In the genomic region with DNA sequence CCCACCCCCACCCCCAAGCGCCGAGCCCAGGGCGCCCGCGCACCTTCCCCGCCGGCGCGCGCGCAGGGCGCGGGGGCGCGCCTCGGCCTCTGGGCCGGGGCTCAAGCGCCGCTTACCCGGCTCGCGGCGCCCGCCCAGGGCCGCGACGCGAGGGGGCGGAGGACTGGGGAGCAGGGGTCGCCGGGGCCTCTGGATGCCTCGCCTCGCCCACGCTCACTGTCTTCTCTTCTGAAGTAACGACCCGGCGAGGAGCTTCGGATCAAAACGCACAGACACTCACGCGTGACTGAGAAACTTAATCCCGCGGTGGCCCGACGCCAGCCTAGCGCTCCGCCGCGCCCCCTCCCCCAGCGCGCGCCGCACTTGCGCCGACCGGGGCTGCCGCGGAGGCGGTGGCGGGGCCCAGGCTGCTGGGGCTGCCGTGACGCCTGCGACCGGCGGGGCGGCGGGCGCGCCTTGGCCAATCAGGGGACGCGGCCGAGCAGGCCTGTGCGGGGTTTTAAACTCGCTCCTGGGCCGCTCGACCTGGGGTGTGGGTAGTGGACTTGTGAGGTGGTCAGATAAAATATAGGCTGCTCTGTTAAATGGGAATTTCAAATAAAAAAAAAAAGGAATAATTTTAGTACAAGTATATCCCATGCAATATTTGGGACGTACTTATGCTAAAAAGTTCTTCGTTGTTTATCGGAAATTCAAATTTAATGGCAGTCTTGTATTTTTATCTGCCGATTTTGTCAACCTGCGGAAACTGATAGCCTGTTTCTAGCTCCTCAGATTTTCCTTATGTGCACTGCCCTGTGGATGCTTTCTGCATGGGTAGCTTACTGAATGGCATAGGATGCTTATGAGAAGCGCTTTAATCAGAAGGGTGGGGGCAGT, we compare ENCODE assay signal across 8 cellular contexts. TPM values are rescaled to one million over a fixed set of nuclear protein-coding genes. Genes with fewer than 3 reads are reported as not detected.
DNase-seq lines count a peak whose midpoint lies in the region; ATAC-seq, FAIRE-seq and TF ChIP-seq lines count a peak whose summit lies in the region.

A gene with protein sequence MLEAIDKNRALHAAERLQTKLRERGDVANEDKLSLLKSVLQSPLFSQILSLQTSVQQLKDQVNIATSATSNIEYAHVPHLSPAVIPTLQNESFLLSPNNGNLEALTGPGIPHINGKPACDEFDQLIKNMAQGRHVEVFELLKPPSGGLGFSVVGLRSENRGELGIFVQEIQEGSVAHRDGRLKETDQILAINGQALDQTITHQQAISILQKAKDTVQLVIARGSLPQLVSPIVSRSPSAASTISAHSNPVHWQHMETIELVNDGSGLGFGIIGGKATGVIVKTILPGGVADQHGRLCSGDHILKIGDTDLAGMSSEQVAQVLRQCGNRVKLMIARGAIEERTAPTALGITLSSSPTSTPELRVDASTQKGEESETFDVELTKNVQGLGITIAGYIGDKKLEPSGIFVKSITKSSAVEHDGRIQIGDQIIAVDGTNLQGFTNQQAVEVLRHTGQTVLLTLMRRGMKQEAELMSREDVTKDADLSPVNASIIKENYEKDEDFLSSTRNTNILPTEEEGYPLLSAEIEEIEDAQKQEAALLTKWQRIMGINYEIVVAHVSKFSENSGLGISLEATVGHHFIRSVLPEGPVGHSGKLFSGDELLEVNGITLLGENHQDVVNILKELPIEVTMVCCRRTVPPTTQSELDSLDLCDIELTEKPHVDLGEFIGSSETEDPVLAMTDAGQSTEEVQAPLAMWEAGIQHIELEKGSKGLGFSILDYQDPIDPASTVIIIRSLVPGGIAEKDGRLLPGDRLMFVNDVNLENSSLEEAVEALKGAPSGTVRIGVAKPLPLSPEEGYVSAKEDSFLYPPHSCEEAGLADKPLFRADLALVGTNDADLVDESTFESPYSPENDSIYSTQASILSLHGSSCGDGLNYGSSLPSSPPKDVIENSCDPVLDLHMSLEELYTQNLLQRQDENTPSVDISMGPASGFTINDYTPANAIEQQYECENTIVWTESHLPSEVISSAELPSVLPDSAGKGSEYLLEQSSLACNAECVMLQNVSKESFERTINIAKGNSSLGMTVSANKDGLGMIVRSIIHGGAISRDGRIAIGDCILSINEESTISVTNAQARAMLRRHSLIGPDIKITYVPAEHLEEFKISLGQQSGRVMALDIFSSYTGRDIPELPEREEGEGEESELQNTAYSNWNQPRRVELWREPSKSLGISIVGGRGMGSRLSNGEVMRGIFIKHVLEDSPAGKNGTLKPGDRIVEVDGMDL (N-terminal part only) (minus strand): TSS at position 409 of the 879 bp plus-strand sequence. CDS start 29,377 bp downstream, outside the sequence.

- H3K79me2 ChIP-seq in H1 (ENCODE audit: control insufficient read depth in 1 of 2, insufficient read depth in 2 of 2, low read length in 2 of 2) (peaks cover 0 to 40% of the 10 kb centered on the region in 2 experiments; a peak in 3 of 4 replicates), HepG2 (ENCODE audit: insufficient read depth, low read length) (peaks cover 3% of the 10 kb centered on the region), MM.1S (ENCODE audit: low read length) (no peaks in the 10 kb centered on the region)

- ATAC-seq in HepG2, result peak; percentile 89

- H3K23me2 ChIP-seq in H1 (ENCODE audit: low read depth, low read length), result peaks cover 5% of the 10 kb centered on the region; the same call in 1 of the 2 replicates

- H3K9me3 ChIP-seq in H1 (ENCODE audit: insufficient read depth in 2 of 2, low read depth in 1 of 2, low read length in 1 of 2) (no peaks in the 10 kb centered on the region), HepG2 (ENCODE audit: low read length) (no peaks in the 10 kb centered on the region), MM.1S (replicated peaks; ENCODE audit: insufficient read depth, low read length) (no peaks in the 10 kb centered on the region)

- H2AK5ac ChIP-seq in H1 (ENCODE audit: low read depth, low read length), result no peak within 1 kb of the TSS

- no TSS peak for BruUV-seq in HepG2 (replicated peaks; lab: Mats Ljungman, UMichigan)

- no peak within 1 kb of the TSS for H2BK120ac ChIP-seq in H1 (replicated peaks; ENCODE audit: low read depth, low read length)

- TF ChIP-seq RAD21 in H1 (IDR thresholded peaks at IDR 0.05 in 1 of 2, conservative IDR thresholded peaks at IDR 0.05 in 1 of 2; ENCODE audit: low read depth in 2 of 2, low read length in 2 of 2), result no peak; a peak in 1 of 4 replicates
- TF ChIP-seq RAD21 in HepG2 (CRISPR knock-in tag; IDR thresholded peaks at IDR 0.05), result 0 out of 2 replicates have a peak, but pooled peaks have one; percentile 16

- no peaks in the 10 kb centered on the region for H3F3A ChIP-seq in MM.1S (ENCODE audit: insufficient read depth, low read length)

- H3K36me3 ChIP-seq in H1 (ENCODE audit: control insufficient read depth in 2 of 4, insufficient read depth in 4 of 4, low read length in 3 of 4) (no peaks in the 10 kb centered on the region), HepG2 (replicated peaks in 1 of 2; ENCODE audit: control insufficient read depth in 1 of 2, insufficient read depth in 2 of 2, low read length in 2 of 2) (no peaks in the 10 kb centered on the region), MM.1S (replicated peaks; ENCODE audit: insufficient read depth, low read length) (no peaks in the 10 kb centered on the region)

- peak within 1 kb of the TSS; percentile 84 for H4K91ac ChIP-seq in H1 (replicated peaks; ENCODE audit: insufficient read length, low read length)

- WGBS in H1 (ENCODE audit: extremely low coverage in 1 of 2, insufficient coverage in 1 of 2, insufficient read length in 1 of 2, insufficient replicate concordance in 2 of 2, low coverage in 1 of 2, low lambda C conversion rate in 2 of 2, missing lambda C conversion rate in 1 of 2), 2 experiments, result 14% methylated on average over 42 of the region's 82 CpGs; no CpG with 5 or more reads in 1 of the 2 experiments
- WGBS in HepG2 (ENCODE audit: low lambda C conversion rate), result 5% methylated on average over 21 of the region's 82 CpGs

- H3K9ac ChIP-seq in H1 (replicated peaks in 1 of 4; ENCODE audit: extremely low read depth in 1 of 4, low read depth in 3 of 4, low read length in 3 of 4) (peak within 1 kb of the TSS; percentile 44 to 74 (median 70)), HepG2 (ENCODE audit: insufficient read depth, low read depth, low read length) (peak within 1 kb of the TSS; percentile 70), MM.1S (ENCODE audit: low read length) (no peak within 1 kb of the TSS)

- no peaks in the 10 kb centered on the region for H4K20me1 ChIP-seq in H1 (replicated peaks in 1 of 2; ENCODE audit: control insufficient read depth in 1 of 2, insufficient read depth in 2 of 2, low read length in 2 of 2)
- no peaks in the 10 kb centered on the region for H4K20me1 ChIP-seq in HepG2 (ENCODE audit: insufficient read depth, low read length)
- no peaks in the 10 kb centered on the region for H4K20me1 ChIP-seq in MM.1S (ENCODE audit: insufficient read depth, low read length)

- in situ Hi-C loops in HepG2 (cut with HindIII; ENCODE audit: extremely low pct_ligation_motif_present, low pct_unique_long_range_greater_than_20kb), result no loop called here

- H3K27me3 ChIP-seq in H1 (replicated peaks in 1 of 4; ENCODE audit: control insufficient read depth in 3 of 4, extremely low read depth in 1 of 4, insufficient read depth in 3 of 4, low read length in 3 of 4) (no peaks in the 10 kb centered on the region), HepG2 (ENCODE audit: control insufficient read depth in 1 of 2, insufficient read depth in 2 of 2, low read length in 2 of 2) (no peaks in the 10 kb centered on the region), MM.1S (replicated peaks; ENCODE audit: insufficient read depth, low read length) (no peaks in the 10 kb centered on the region)

- intact Hi-C loops in HepG2 (cut with micrococcal nuclease; ENCODE audit: unreplicated experiment), result no loop called here

- peak within 1 kb of the TSS; percentile 62 to 92 (median 76) for H3K4me3 ChIP-seq in H1 (ENCODE audit: extremely low read depth in 1 of 4, insufficient read depth in 2 of 4, low read depth in 3 of 4, low read length in 4 of 4)
- H3K4me3 ChIP-seq in HepG2 (replicated peaks in 1 of 3; ENCODE audit: insufficient read depth in 1 of 3, low read depth in 2 of 3, low read length in 3 of 3), result peak within 1 kb of the TSS; percentile 71 to 91 (median 81)
- H3K4me3 ChIP-seq in MM.1S (ENCODE audit: low read length), result no peak within 1 kb of the TSS

- POLR2A ChIA-PET in H1 (lab: Charles Lee; ENCODE audit: partially characterized antibody) (interaction anchor here (1.1 kb wide), 1 partner anchor 20 kb away, joined by 4 read pairs; no protein-coding TSS in a partner anchor), HepG2 (lab: Yijun Ruan, JAX) (no interaction called here)

- TF ChIP-seq POLR2A in H54 (IDR thresholded peaks at IDR 0.05; ENCODE audit: low read depth, low read length) (no peak; the same call in 1 of the 2 replicates), H1 (IDR thresholded peaks at IDR 0.05; ENCODE audit: control extremely low read depth in 1 of 2, low read depth in 2 of 2, low read length in 2 of 2) (peak; percentile 8 to 47; a peak in 2 of 3 replicates), HepG2 (IDR thresholded peaks at IDR 0.05; ENCODE audit: insufficient read depth in 1 of 2, low read depth in 2 of 2, low read length in 2 of 2) (peak; percentile 35 to 51; a peak in 1 of 4 replicates)

- peak within 1 kb of the TSS; percentile 70; the same call in 1 of the 2 replicates for H2BK12ac ChIP-seq in H1 (ENCODE audit: low read depth, low read length)

- no peak within 1 kb of the TSS for H3K23ac ChIP-seq in H1 (ENCODE audit: insufficient read length)

- H3K4me2 ChIP-seq in H1 (ENCODE audit: insufficient read depth in 1 of 2, low read depth in 2 of 2, low read length in 2 of 2) (peak within 1 kb of the TSS; percentile 90 to 98), HepG2 (ENCODE audit: low read depth, low read length) (peak within 1 kb of the TSS; percentile 83), MM.1S (ENCODE audit: low read depth, low read length) (no peak within 1 kb of the TSS)

- H2AFZ ChIP-seq in H1 (ENCODE audit: low read length) (peak within 1 kb of the TSS; percentile 91; the same call in 1 of the 2 replicates), HepG2 (ENCODE audit: low read length) (no peak within 1 kb of the TSS), MM.1S (ENCODE audit: low read length) (no peak within 1 kb of the TSS)

- CTCF ChIA-PET in H1 (lab: Charles Lee; ENCODE audit: partially characterized antibody) (interaction anchor here (0.7 to 1.6 kb wide), 3 partner anchors 54 to 791 kb away, joined by 4 to 5 read pairs (median 4); no protein-coding TSS in a partner anchor), HepG2 (lab: Yijun Ruan, JAX; ENCODE audit: low intra/inter-chr PET ratio, low total read pairs) (no interaction called here)

- peak within 1 kb of the TSS; percentile 90 for H4K5ac ChIP-seq in H1 (ENCODE audit: insufficient read length, low read depth, low read length)

- H3K4ac ChIP-seq in H1 (replicated peaks; ENCODE audit: insufficient read length, low read depth, low read length), result no peak within 1 kb of the TSS

- no peak for TF ChIP-seq EP300 in H1 (IDR thresholded peaks at IDR 0.05; ENCODE audit: borderline replicate concordance in 1 of 2, low read depth in 2 of 2, low read length in 2 of 2)
- no peak for TF ChIP-seq EP300 in HepG2 (IDR thresholded peaks at IDR 0.05; ENCODE audit: low read depth in 2 of 2, low read length in 2 of 2)
- TF ChIP-seq EP300 in HepG2 (CRISPR knock-in tag; IDR thresholded peaks at IDR 0.05; ENCODE audit: borderline replicate concordance), result no peak

- H2BK20ac ChIP-seq in H1 (ENCODE audit: low read length), result no peak within 1 kb of the TSS

- peak; percentile 71 for DNase-seq in H54 (ENCODE audit: insufficient read length, low spot score)
- DNase-seq in NCI-H82 (lab: John Stamatoyannopoulos, UW), result peak; percentile 76
- DNase-seq in H1 (ENCODE audit: low read depth in 1 of 2, low spot score in 2 of 2), result peak; percentile 25 to 79
- DNase-seq in HepG2 (ENCODE audit: low spot score), result peak; percentile 31
- DNase-seq in superior temporal gyrus (ENCODE audit: extremely low spot score), result peak; percentile 65
- DNase-seq in effector CD8-positive, alpha-beta T cell (lab: John Stamatoyannopoulos, UW), result no peak
- DNase-seq in SIG-M5 (lab: John Stamatoyannopoulos, UW), result no peak
- DNase-seq in MM.1S, result no peak

- peak within 1 kb of the TSS; percentile 87 for H3K56ac ChIP-seq in H1 (replicated peaks; ENCODE audit: insufficient read length, low read depth, low read length)

- peak within 1 kb of the TSS; percentile 94 for H4K8ac ChIP-seq in H1 (ENCODE audit: extremely low read depth, insufficient read depth, low read length)

- peak within 1 kb of the TSS; percentile 67; the same call in 1 of the 2 replicates for H3K27ac ChIP-seq in H1 (ENCODE audit: low read depth, low read length)
- H3K27ac ChIP-seq in HepG2 (ENCODE audit: extremely low read length, insufficient read depth, low read length), result peak within 1 kb of the TSS; percentile 66
- H3K27ac ChIP-seq in MM.1S (ENCODE audit: low read length), result no peak within 1 kb of the TSS

- no peaks in the 10 kb centered on the region for H3K9me2 ChIP-seq in MM.1S (replicated peaks; ENCODE audit: insufficient read depth, low read length)

- no peaks in the 10 kb centered on the region for H3K79me1 ChIP-seq in H1 (ENCODE audit: low read depth, low read length)

- TF ChIP-seq CTCF in H1 (IDR thresholded peaks at IDR 0.05; ENCODE audit: control extremely low read depth in 1 of 3, insufficient read depth in 1 of 3, low read depth in 1 of 3, low read length in 3 of 3) (no peak), HepG2 (CRISPR knock-in tag; IDR thresholded peaks at IDR 0.05) (no peak), MM.1S (IDR thresholded peaks at IDR 0.05; ENCODE audit: low read length) (no peak)

- peak within 1 kb of the TSS; percentile 20 for H3K14ac ChIP-seq in H1 (ENCODE audit: insufficient read length)

- FAIRE-seq in H54 (lab: Jason Lieb, UNC) (peak; percentile 27), H1 (lab: Jason Lieb, UNC) (no peak), HepG2 (lab: Jason Lieb, UNC) (no peak)

- H3K4me1 ChIP-seq in H1 (replicated peaks in 1 of 4; ENCODE audit: control insufficient read depth in 3 of 4, insufficient read depth in 4 of 4, low read length in 3 of 4) (peaks cover 0 to 3% (median 0%) of the 10 kb centered on the region in 4 experiments; a peak in 1 of 7 replicates), HepG2 (ENCODE audit: insufficient read depth, low read length) (peaks cover 19% of the 10 kb centered on the region), MM.1S (ENCODE audit: low read length) (no peaks in the 10 kb centered on the region)

- peak within 1 kb of the TSS; percentile 84; the same call in 1 of the 2 replicates for H2BK5ac ChIP-seq in H1 (ENCODE audit: low read depth, low read length)

- H2BK15ac ChIP-seq in H1 (ENCODE audit: low read length), result no peak within 1 kb of the TSS; the same call in 1 of the 2 replicates

- peak within 1 kb of the TSS; percentile 89; the same call in 1 of the 2 replicates for H3K18ac ChIP-seq in H1 (ENCODE audit: extremely low read depth, low read length)

RNA-seq across cellular contexts. Expression of the gene that starts here (rescaled TPM):
- total RNA-seq in H1 (2021; fragmentation: NEBNext Ultra II Directional; extraction: Animal tissue kit (Norgen Biotek cat#: 25700)), result 39.4 and 40.3 TPM in 2 replicates
- polyA plus RNA-seq in H1 (2011; rRNA removed), result 12.0 and 14.6 TPM in 2 replicates
- polyA plus RNA-seq in H1 (2011; cell fraction: cytosol; rRNA removed), result 24.3 TPM
- 24.2 TPM for polyA plus RNA-seq in H1 (2011; cell fraction: nucleus; rRNA removed)
- 24.3 to 34.0 TPM (median 30.5 TPM) in 4 replicates for polyA plus RNA-seq in H1 (2012, experiment 1 of 2)
- polyA plus RNA-seq in H1 (2012, experiment 2 of 2), result 1.4 TPM
- 24.4 TPM for polyA plus RNA-seq in H1 (2013, experiment 1 of 2)
- 28.5 TPM for polyA plus RNA-seq in H1 (2013, experiment 2 of 2)
- 57.8 and 81.1 TPM in 2 replicates for polyA minus RNA-seq in H1 (2011; rRNA and poly(A)+ RNA removed)
- polyA minus RNA-seq in H1 (2011; cell fraction: cytosol; rRNA and poly(A)+ RNA removed), result 32.7 TPM
- 64.9 TPM for polyA minus RNA-seq in H1 (2011; cell fraction: nucleus; rRNA and poly(A)+ RNA removed)
- total RNA-seq in HepG2 (2016; rRNA removed; fragmentation: Illumina TruSeq; extraction: Trizol), result 11.1 and 14.7 TPM in 2 replicates
- total RNA-seq in HepG2 (2016; cell fraction: cytosol; rRNA removed; fragmentation: Illumina TruSeq; extraction: Trizol; ENCODE audit: low read depth), result 3.5 and 4.1 TPM in 2 replicates
- total RNA-seq in HepG2 (2016; cell fraction: insoluble cytoplasmic fraction; rRNA removed; fragmentation: Illumina TruSeq; extraction: Trizol), result 9.6 and 13.2 TPM in 2 replicates
- 4.1 and 5.4 TPM in 2 replicates for total RNA-seq in HepG2 (2016; cell fraction: membrane; rRNA removed; fragmentation: Illumina TruSeq; extraction: Trizol)
- 23.5 and 24.6 TPM in 2 replicates for total RNA-seq in HepG2 (2016; cell fraction: nucleus; rRNA removed; fragmentation: Illumina TruSeq; extraction: Trizol)
- 12.1 and 12.4 TPM in 2 replicates for polyA plus RNA-seq in HepG2 (2011; rRNA removed)
- 3.3 and 4.8 TPM in 2 replicates for polyA plus RNA-seq in HepG2 (2011; cell fraction: cytosol; rRNA removed)
- polyA plus RNA-seq in HepG2 (2011; cell fraction: nucleus; rRNA removed), result 40.3 and 51.2 TPM in 2 replicates
- 9.0 and 10.7 TPM in 2 replicates for polyA plus RNA-seq in HepG2 (2012)
- 0.50 and 0.54 TPM in 2 replicates for polyA plus RNA-seq in HepG2 (2016; cell fraction: cytosol; fragmentation: Illumina TruSeq; extraction: Trizol; ENCODE audit: low read depth)
- 8.1 and 9.3 TPM in 2 replicates for polyA plus RNA-seq in HepG2 (2016; cell fraction: insoluble cytoplasmic fraction; fragmentation: Illumina TruSeq; extraction: Trizol; ENCODE audit: low read depth)
- 1.3 and 1.7 TPM in 2 replicates for polyA plus RNA-seq in HepG2 (2016; cell fraction: membrane; fragmentation: Illumina TruSeq; extraction: Trizol; ENCODE audit: low read depth)
- polyA plus RNA-seq in HepG2 (2016; cell fraction: nucleus; fragmentation: Illumina TruSeq; extraction: Trizol; ENCODE audit: insufficient read depth, low read depth), result 27.4 and 28.5 TPM in 2 replicates
- 2.3 and 6.5 TPM in 2 replicates for polyA minus RNA-seq in HepG2 (2011; rRNA and poly(A)+ RNA removed; ENCODE audit: low replicate concordance)
- polyA minus RNA-seq in HepG2 (2011; cell fraction: cytosol; rRNA and poly(A)+ RNA removed), result 7.4 and 10.9 TPM in 2 replicates
- polyA minus RNA-seq in HepG2 (2011; cell fraction: nucleus; rRNA and poly(A)+ RNA removed), result 52.7 and 69.1 TPM in 2 replicates

Comparison
In these comparisons a context has a peak if more than half of its experiments do, and no peak if none do; other contexts are left out.
1. DNase-seq: peak in H54 (single experiment), NCI-H82 (single experiment), H1 (2 of 2), HepG2 (single experiment) and superior temporal gyrus (single experiment); none in effector CD8-positive, alpha-beta T cell (single experiment), SIG-M5 (single experiment) and MM.1S (single experiment).